In genomic region chr1:15919316-15919715, GRCh38 we compare ENCODE assay signal across 9 cellular contexts. TPM values are rescaled to one million over a fixed set of nuclear protein-coding genes. Genes with fewer than 3 reads are reported as not detected.
DNase-seq lines count a peak whose midpoint lies in the region; ATAC-seq lines count a peak whose summit lies in the region.
"Had no signal": no experiment of that assay in that cellular context is flagged by ENCODE, and none has a peak within 500 bp of the region (broad histone marks: within the 10 kb centered on the region; RNA-seq: fewer than 3 reads in every experiment).

No MANE protein-coding gene starts in this region.

- H3K9me3 ChIP-seq in naive thymus-derived CD4-positive, alpha-beta T cell (ENCODE audit: control insufficient read depth in 2 of 3, low read length in 3 of 3): no peaks in the 10 kb centered on the region

- DNase-seq in activated CD8-positive, alpha-beta memory T cell treated with anti-CD3 and anti-CD28 coated beads, Interleukin-2, amount 50 U/mL, for 48 hours: peak; percentile 69
- DNase-seq in naive thymus-derived CD4-positive, alpha-beta T cell: peak in 1 of 9 donors; percentile 74
- DNase-seq in dermis blood vessel endothelial cell: no peak
- no peak for DNase-seq in NCI-H446 (lab: John Stamatoyannopoulos, UW)
- no peak for DNase-seq in DMS153 (lab: John Stamatoyannopoulos, UW)

- peaks cover 10 to 22% of the 10 kb centered on the region in 2 donors for H3K4me1 ChIP-seq in naive thymus-derived CD4-positive, alpha-beta T cell (ENCODE audit: control insufficient read depth in 2 of 2, insufficient read depth in 2 of 2, low read length in 2 of 2)

- peak overlapping the region in 4 of 10 donors; percentile 8 to 76 (median 20) for H3K4me3 Mint-ChIP-seq in naive thymus-derived CD4-positive, alpha-beta T cell

- H3K36me3 ChIP-seq in naive thymus-derived CD4-positive, alpha-beta T cell (ENCODE audit: control insufficient read depth in 2 of 3, insufficient read depth in 3 of 3, low read length in 3 of 3): peaks cover 16 to 58% (median 28%) of the 10 kb centered on the region in 3 experiments

- ATAC-seq in GM18867 (IDR thresholded peaks at IDR 0.05; ENCODE audit: unreplicated experiment) (peak; percentile 65), HG03196 (IDR thresholded peaks at IDR 0.05; ENCODE audit: unreplicated experiment) (peak; percentile 65), HG03039 (IDR thresholded peaks at IDR 0.05; ENCODE audit: unreplicated experiment) (no peak)
- ATAC-seq in naive thymus-derived CD4-positive, alpha-beta T cell: peak; percentile 68

- no peaks in the 10 kb centered on the region for H3K9me3 Mint-ChIP-seq in naive thymus-derived CD4-positive, alpha-beta T cell

- H3K4me1 Mint-ChIP-seq in naive thymus-derived CD4-positive, alpha-beta T cell: peaks cover 9 to 40% (median 31%) of the 10 kb centered on the region in 7 donors

- H3K36me3 Mint-ChIP-seq in naive thymus-derived CD4-positive, alpha-beta T cell: peaks cover 0 to 45% (median 26%) of the 10 kb centered on the region in 5 donors

- POLR2A ChIA-PET in naive thymus-derived CD4-positive, alpha-beta T cell (lab: Charles Lee): interaction anchor here (0.9 to 1.1 kb wide), 2 partner anchors 57 to 72 kb away, joined by 3 to 4 read pairs; partner anchors contain the start of genes SPEN and ZBTB17

- no peak overlapping the region for H3K4me3 ChIP-seq in naive thymus-derived CD4-positive, alpha-beta T cell (ENCODE audit: low read length)

- H3K27ac ChIP-seq in naive thymus-derived CD4-positive, alpha-beta T cell (ENCODE audit: low read depth, low read length): no peak overlapping the region
- H3K27ac ChIP-seq: KMS-11 had no signal

- no peaks in the 10 kb centered on the region for H3K27me3 Mint-ChIP-seq in naive thymus-derived CD4-positive, alpha-beta T cell

- peak overlapping the region in 7 of 9 donors; percentile 16 to 77 (median 33) for H3K27ac Mint-ChIP-seq in naive thymus-derived CD4-positive, alpha-beta T cell

- intact Hi-C loops in naive thymus-derived CD4-positive, alpha-beta T cell (cut with micrococcal nuclease): loop anchor here (1.0 to 5.0 kb wide), 4 partner anchors 47 to 102 kb away; partner anchors contain the start of gene SPEN (in 1 of the 2)

- CTCF ChIA-PET in naive thymus-derived CD4-positive, alpha-beta T cell (lab: Charles Lee): no interaction called here

- H3K27me3 ChIP-seq in naive thymus-derived CD4-positive, alpha-beta T cell (ENCODE audit: control insufficient read depth in 2 of 2, insufficient read depth in 2 of 2, low read length in 2 of 2): no peaks in the 10 kb centered on the region

RNA-seq across cellular contexts. Expression of gene ZBTB17, which starts 56.6 kb away (rescaled TPM):
- total RNA-seq in naive thymus-derived CD4-positive, alpha-beta T cell: 10 to 100 TPM; 47.3 to 85.1 (median 65.0) TPM
- 10 to 100 TPM; 11.2 to 33.7 TPM for polyA plus RNA-seq in naive thymus-derived CD4-positive, alpha-beta T cell
- 45.6 and 49.7 TPM in 2 replicates for total RNA-seq in dermis blood vessel endothelial cell
